Comparison of ENCODE assay signal across 31 cellular contexts in the genomic region with DNA sequence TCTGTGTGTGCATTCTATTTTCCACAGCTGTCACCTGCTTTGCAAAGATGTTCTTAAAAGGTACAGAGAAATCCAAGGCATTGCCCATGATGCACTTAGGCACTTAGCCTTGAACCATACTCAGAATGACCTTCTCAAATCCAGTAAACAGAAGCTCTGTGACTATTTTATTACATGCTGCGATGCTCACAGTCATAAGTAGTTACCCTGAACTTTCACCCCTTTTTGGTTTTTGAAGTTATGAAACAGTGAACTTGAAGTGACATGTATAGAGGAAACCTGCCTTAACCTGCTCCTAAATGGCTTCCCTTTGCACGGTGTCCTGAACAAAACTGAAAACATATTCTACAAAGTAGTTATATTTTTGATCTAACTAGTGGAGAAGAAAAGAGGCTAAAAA.
"Had no signal": no experiment of that assay in that cellular context is flagged by ENCODE, and none has a peak within 500 bp of the region (broad histone marks: within the 10 kb centered on the region; RNA-seq: fewer than 3 reads in every experiment).

No MANE protein-coding gene starts in this region.

- H3K9me3 ChIP-seq: gastroesophageal sphincter, ovary, prostate gland, stomach, thyroid gland, upper lobe of left lung, vagina had no signal

- H3K36me3 Mint-ChIP-seq: mesothelial cell of epicardium, naive B cell, WTC11 had no signal

- H3K36me3 ChIP-seq: brain microvascular endothelial cell, gastroesophageal sphincter, ovary, prostate gland, stomach, thyroid gland, upper lobe of left lung, vagina had no signal

- H3K27me3 ChIP-seq: brain microvascular endothelial cell, gastroesophageal sphincter, hepatocyte, ovary, stomach, thyroid gland, upper lobe of left lung, vagina had no signal

- H3K27ac ChIP-seq: brain microvascular endothelial cell, gastroesophageal sphincter, hepatocyte, ovary, prostate gland, stomach, thyroid gland, upper lobe of left lung, vagina had no signal

- H3K27ac Mint-ChIP-seq: activated CD8-positive, alpha-beta T cell treated with anti-CD3 and anti-CD28 coated beads for 36 hours; activated T-helper 17 cell treated with anti-CD3 and anti-CD28 coated beads, Interleukin-2, amount 50 U/mL, for 72 hours; endodermal cell; mesothelial cell of epicardium; stimulated activated naive B cell treated with anti-CD40 and anti-IgM and Interleukin-4, amounts not matched to agents 10 μg/mL and 1 μg/mL and 100 μg/mL, for 72 hours; T-helper 17 cell; WTC11 had no signal

- DNase-seq: activated CD4-positive, alpha-beta T cell treated with anti-CD3 and anti-CD28 coated beads for 1 hour; activated CD4-positive, alpha-beta T cell treated with anti-CD3 and anti-CD28 coated beads, Interleukin-2, amount 50 U/mL, for 1 hour; activated CD8-positive, alpha-beta T cell treated with anti-CD3 and anti-CD28 coated beads for 36 hours; activated gamma-delta T cell treated with Interleukin-2 at 50 U/mL for 16 hours; activated naive CD4-positive, alpha-beta T cell treated with anti-CD3 and anti-CD28 coated beads, Interleukin-2, amount 50 U/mL, for 16 hours; activated T-cell treated with anti-CD3 and anti-CD28 coated beads, Interleukin-2, amount 50 U/mL, for 4 hours; amniotic stem cell; brain microvascular endothelial cell; central memory CD4-positive, alpha-beta T cell; endodermal cell; islet precursor cell; left cardiac atrium; left ventricle myocardium superior; naive B cell; ovary; stimulated activated CD4-positive, alpha-beta T cell treated with anti-CD3 and anti-CD28 coated beads, Interleukin-15, amount 100 ng/mL, for 24 hours; stimulated activated CD4-positive, alpha-beta T cell treated with anti-CD3 and anti-CD28 coated beads, Interleukin-2, amount 100 ng/mL, for 24 hours; stimulated activated naive B cell treated with anti-CD40 and anti-IgM and Interleukin-4, amounts not matched to agents 10 μg/mL and 1 μg/mL and 100 μg/mL, for 72 hours; stomach; T-helper 17 cell; T1000; thyroid gland; upper lobe of left lung had no signal

- H3K4me3 Mint-ChIP-seq: activated CD8-positive, alpha-beta T cell treated with anti-CD3 and anti-CD28 coated beads for 36 hours; activated T-cell treated with anti-CD3 and anti-CD28 coated beads, Interleukin-2, amount 50 U/mL, for 4 hours; activated T-helper 17 cell treated with anti-CD3 and anti-CD28 coated beads, Interleukin-2, amount 50 U/mL, for 72 hours; endodermal cell; mesothelial cell of epicardium; naive B cell; stimulated activated naive B cell treated with anti-CD40 and anti-IgM and Interleukin-4, amounts not matched to agents 10 μg/mL and 1 μg/mL and 100 μg/mL, for 72 hours; T-helper 17 cell; WTC11 had no signal

- H3K27me3 Mint-ChIP-seq: naive B cell; stimulated activated naive B cell treated with anti-CD40 and anti-IgM and Interleukin-4, amounts not matched to agents 10 μg/mL and 1 μg/mL and 100 μg/mL, for 72 hours had no signal

- H3K4me3 ChIP-seq: gastroesophageal sphincter, hepatocyte, ovary, prostate gland, stomach, thyroid gland, upper lobe of left lung, vagina had no signal

- H3K4me1 Mint-ChIP-seq: activated T-helper 17 cell treated with anti-CD3 and anti-CD28 coated beads, Interleukin-2, amount 50 U/mL, for 72 hours; endodermal cell; mesothelial cell of epicardium; T-helper 17 cell; WTC11 had no signal

- H3K9me3 Mint-ChIP-seq: activated CD8-positive, alpha-beta T cell treated with anti-CD3 and anti-CD28 coated beads for 36 hours; activated T-cell treated with anti-CD3 and anti-CD28 coated beads, Interleukin-2, amount 50 U/mL, for 4 hours; activated T-helper 17 cell treated with anti-CD3 and anti-CD28 coated beads, Interleukin-2, amount 50 U/mL, for 72 hours; endodermal cell; mesothelial cell of epicardium; WTC11 had no signal

- H3K4me1 ChIP-seq: gastroesophageal sphincter, prostate gland, stomach, thyroid gland, upper lobe of left lung, vagina had no signal

- FAIRE-seq: astrocyte had no signal

- ATAC-seq: activated CD8-positive, alpha-beta T cell treated with anti-CD3 and anti-CD28 coated beads for 36 hours; activated T-cell treated with anti-CD3 and anti-CD28 coated beads, Interleukin-2, amount 50 U/mL, for 4 hours; activated T-helper 17 cell treated with anti-CD3 and anti-CD28 coated beads, Interleukin-2, amount 50 U/mL, for 72 hours; gastroesophageal sphincter; left cardiac atrium; left ventricle myocardium superior; stimulated activated naive B cell treated with anti-CD40 and anti-IgM and Interleukin-4, amounts not matched to agents 10 μg/mL and 1 μg/mL and 100 μg/mL, for 72 hours; T-helper 17 cell; WTC11 had no signal
